ENCODE assay signal across 8 cellular contexts in the genomic region with DNA sequence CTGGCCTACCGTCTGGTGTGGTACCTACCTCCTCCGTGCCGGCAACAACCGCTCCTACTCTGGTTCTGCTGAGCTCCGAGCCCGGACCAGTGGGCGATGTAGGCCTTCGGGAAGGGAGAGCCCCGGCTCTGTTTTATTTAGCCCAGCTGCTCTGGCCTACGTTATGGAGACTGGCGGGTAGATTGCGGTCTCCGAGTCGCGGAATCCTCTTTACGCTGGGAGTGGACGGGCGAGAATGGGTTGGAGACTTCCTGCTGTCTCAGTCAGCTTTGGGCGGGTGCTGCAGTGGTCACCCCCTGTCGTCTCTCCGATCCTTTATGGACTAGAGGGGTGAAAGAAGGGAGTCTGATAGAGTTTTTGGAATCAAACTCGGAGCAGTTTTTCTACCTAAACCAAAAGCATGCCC. TPM values are rescaled to one million over a fixed set of nuclear protein-coding genes. Genes with fewer than 3 reads are reported as not detected.
DNase-seq lines count a peak whose midpoint lies in the region; ATAC-seq and TF ChIP-seq lines count a peak whose summit lies in the region.

No MANE protein-coding gene starts in this region.

- intact Hi-C loops in body of pancreas (cut with DNase I), result no loop called here

- H3K36me3 ChIP-seq in body of pancreas (replicated peaks in 1 of 2; ENCODE audit: insufficient read depth in 1 of 2, low read depth in 2 of 2), result no peaks in the 10 kb centered on the region
- peaks cover 0 to 4% (median 1%) of the 10 kb centered on the region in 4 donors for H3K36me3 ChIP-seq in liver (ENCODE audit: control insufficient read depth in 4 of 4, insufficient read depth in 3 of 4, low read depth in 1 of 4, low read length in 3 of 4)
- H3K36me3 ChIP-seq in tibial nerve, result no peaks in the 10 kb centered on the region

- H3K27me3 ChIP-seq in body of pancreas (no peaks in the 10 kb centered on the region), liver (ENCODE audit: control insufficient read depth in 4 of 4, insufficient read depth in 4 of 4, low read length in 3 of 4) (no peaks in the 10 kb centered on the region), tibial nerve (no peaks in the 10 kb centered on the region)

- 0 to 1% methylated on average over 1 to 22 of the region's 22 CpGs for WGBS in body of pancreas, 2 donors
- WGBS in liver, result under 1% methylated on average over 22 of the region's 22 CpGs
- WGBS in tibial nerve, 2 donors, result 0 to 1% methylated on average over 20 to 22 of the region's 22 CpGs

- TF ChIP-seq RAD21 in liver (IDR thresholded peaks at IDR 0.05), result no peak

- H3K4me1 ChIP-seq in body of pancreas (peaks cover 32% of the 10 kb centered on the region), liver (ENCODE audit: control insufficient read depth in 4 of 4, insufficient read depth in 4 of 4, low read length in 3 of 4) (peaks cover 5 to 31% (median 25%) of the 10 kb centered on the region in 4 donors), tibial nerve (peaks cover 4 to 56% (median 31%) of the 10 kb centered on the region in 4 donors)

- H3K27ac ChIP-seq in body of pancreas, result peak overlapping the region; percentile 83 to 99 (median 93)
- H3K27ac ChIP-seq in liver (ENCODE audit: low read depth in 1 of 2, low read length in 2 of 2), result peak overlapping the region; percentile 92 to 98
- peak overlapping the region; percentile 93 to 99 (median 96) for H3K27ac ChIP-seq in tibial nerve

- peak overlapping the region; percentile 77 to 98 for H3K9ac ChIP-seq in liver (ENCODE audit: low read depth in 1 of 2, low read length in 2 of 2)

- no peaks in the 10 kb centered on the region for H3K36me3 Mint-ChIP-seq in IgD-negative memory B cell

- H3K27ac Mint-ChIP-seq in IgD-negative memory B cell, result peak overlapping the region; percentile 96 to 100 (median 97)

- H3K4me3 ChIP-seq in GM08714 (ENCODE audit: low read length) (peak overlapping the region; percentile 95), body of pancreas (peak overlapping the region; percentile 62 to 85), liver (ENCODE audit: low read depth in 1 of 3, low read length in 3 of 3) (peak overlapping the region; percentile 72 to 100 (median 91)), tibial nerve (peak overlapping the region; percentile 62 to 93 (median 77))

- H3K9me3 ChIP-seq in body of pancreas (no peaks in the 10 kb centered on the region), liver (ENCODE audit: control insufficient read depth in 4 of 4, low read length in 3 of 4) (no peaks in the 10 kb centered on the region), tibial nerve (no peaks in the 10 kb centered on the region)

- H3K9me3 Mint-ChIP-seq in IgD-negative memory B cell, result no peaks in the 10 kb centered on the region

- TF ChIP-seq CTCF in body of pancreas (IDR thresholded peaks at IDR 0.05), result no peak
- TF ChIP-seq CTCF in liver (IDR thresholded peaks at IDR 0.05; ENCODE audit: low read depth, low read length, missing input control), result no peak
- TF ChIP-seq CTCF in tibial nerve (IDR thresholded peaks at IDR 0.05), result no peak

- H3K4me3 Mint-ChIP-seq in IgD-negative memory B cell, result peak overlapping the region; percentile 97 to 100 (median 98)

- TF ChIP-seq POLR2A in body of pancreas (IDR thresholded peaks at IDR 0.05), result no peak
- TF ChIP-seq POLR2A in tibial nerve (IDR thresholded peaks at IDR 0.05), result no peak

- peak; percentile 38 for ATAC-seq in GM21619 (IDR thresholded peaks at IDR 0.05; ENCODE audit: unreplicated experiment)
- ATAC-seq in body of pancreas, result peak; percentile 28

- DNase-seq in body of pancreas (no peak), tibial nerve (ENCODE audit: low spot score in 2 of 2) (no peak), superior temporal gyrus (ENCODE audit: extremely low spot score) (no peak), T-helper 9 cell (no peak)

- H3K27me3 Mint-ChIP-seq in IgD-negative memory B cell, result no peaks in the 10 kb centered on the region

- no peak for TF ChIP-seq EP300 in tibial nerve (IDR thresholded peaks at IDR 0.05)

- peaks cover 41 to 47% (median 42%) of the 10 kb centered on the region in 3 donors for H3K4me1 Mint-ChIP-seq in IgD-negative memory B cell

TF ChIP-seq in liver, 16 proteins besides CTCF, POLR2A, EP300 and RAD21:
- no peak for TF ChIP-seq GABPA (IDR thresholded peaks at IDR 0.05 in 1 of 2, conservative IDR thresholded peaks at IDR 0.05 in 1 of 2)

RNA-seq across cellular contexts. Expression of a gene that starts 0.4 kb away (rescaled TPM):
- 74.9 TPM for polyA plus RNA-seq in IgD-negative memory B cell
- total RNA-seq in body of pancreas, result 10 to 100 TPM; 15.0 to 16.2 TPM
- 10 to 100 TPM in 1 of 2 donors, 1 to 10 TPM in 1; 9.0 to 17.0 TPM for total RNA-seq in liver
- polyA plus RNA-seq in liver, result 10 to 100 TPM in 1 of 2 donors, 1 to 10 TPM in 1; 5.2 to 10.9 TPM
- total RNA-seq in tibial nerve, result 10 to 100 TPM; 16.0 to 24.9 (median 17.9) TPM

RNA-seq across cellular contexts. Expression of a gene that starts 58.7 kb away (rescaled TPM):
- not detected for polyA plus RNA-seq in IgD-negative memory B cell
- total RNA-seq in body of pancreas, result not detected
- total RNA-seq in liver, result under 1 TPM; under 0.01 to 0.19 TPM
- under 1 TPM; 0.09 to 0.49 TPM for polyA plus RNA-seq in liver
- total RNA-seq in tibial nerve, result not detected
